In genomic region chr2:70214958-70215357, GRCh38 we compare ENCODE assay signal across 20 cellular contexts. TPM values are rescaled to one million over a fixed set of nuclear protein-coding genes. Genes with fewer than 3 reads are reported as not detected.
A peak's percentile ranks its signal among the peaks of the same experiment; 100 is the strongest.
DNase-seq lines count a peak whose midpoint lies in the region; ATAC-seq and TF ChIP-seq lines count a peak whose summit lies in the region.
"Had no signal": no experiment of that assay in that cellular context is flagged by ENCODE, and none has a peak within 500 bp of the region (broad histone marks: within the 10 kb centered on the region; RNA-seq: fewer than 3 reads in every experiment).

No MANE protein-coding gene starts in this region.

- H3K27ac Mint-ChIP-seq in activated naive CD4-positive, alpha-beta T cell treated with anti-CD3 and anti-CD28 coated beads, Interleukin-2, amount 50 U/mL, for 24 hours, result peak overlapping the region; percentile 57
- H3K27ac Mint-ChIP-seq in activated naive CD4-positive, alpha-beta T cell treated with anti-CD3 and anti-CD28 coated beads, Interleukin-2, amount 10 ng/mL, durations not matched to agents 7 days and 5 days, result no peak overlapping the region
- H3K27ac Mint-ChIP-seq in T-helper 17 cell, result peak overlapping the region; percentile 27
- H3K27ac Mint-ChIP-seq: activated CD4-positive, alpha-beta memory T cell treated with anti-CD3 and anti-CD28 coated beads, Interleukin-2, amount 10 ng/mL, durations not matched to agents 7 days and 5 days; CD8-positive, alpha-beta T cell had no signal

- peaks cover 30% of the 10 kb centered on the region for H3K4me1 Mint-ChIP-seq in activated naive CD4-positive, alpha-beta T cell treated with anti-CD3 and anti-CD28 coated beads, Interleukin-2, amount 50 U/mL, for 24 hours
- H3K4me1 Mint-ChIP-seq in activated naive CD4-positive, alpha-beta T cell treated with anti-CD3 and anti-CD28 coated beads, Interleukin-2, amount 10 ng/mL, durations not matched to agents 7 days and 5 days, result peaks cover 12% of the 10 kb centered on the region
- peaks cover 7% of the 10 kb centered on the region for H3K4me1 Mint-ChIP-seq in T-helper 17 cell
- H3K4me1 Mint-ChIP-seq: central memory CD8-positive, alpha-beta T cell had no signal

- TF ChIP-seq CTCF in GM10266 (IDR thresholded peaks at IDR 0.05; ENCODE audit: control insufficient read depth, insufficient read depth, low read depth, missing control alignments) (no peak), gastroesophageal sphincter (IDR thresholded peaks at IDR 0.05) (no peak)

- CTCF ChIA-PET in activated naive CD4-positive, alpha-beta T cell treated with anti-CD3 and anti-CD28 coated beads, Interleukin-2, amount 10 ng/mL, durations not matched to agents 7 days and 5 days (lab: Charles Lee), result interaction anchor here (1.2 kb wide), 1 partner anchor 87 kb away, joined by 3 read pairs; the partner anchor contains the start of gene FAM136A

- H3K9me3 ChIP-seq in T-helper 17 cell (ENCODE audit: control insufficient read depth, low read length, poor library complexity, severe bottlenecking) (no peaks in the 10 kb centered on the region), gastroesophageal sphincter (no peaks in the 10 kb centered on the region)
- H3K9me3 ChIP-seq: left ventricle myocardium inferior, MG63 had no signal

- TF ChIP-seq POLR2A in gastroesophageal sphincter (IDR thresholded peaks at IDR 0.05), result no peak

- TF ChIP-seq EP300 in gastroesophageal sphincter (IDR thresholded peaks at IDR 0.05), result no peak

- WGBS in gastroesophageal sphincter (ENCODE audit: low coverage in 1 of 2), 2 donors, result 93 to 96% methylated on average over 2 of the region's 2 CpGs

- H3K36me3 ChIP-seq in gastroesophageal sphincter, result peaks cover 7 to 96% of the 10 kb centered on the region in 2 donors

- H3K4me3 Mint-ChIP-seq in activated naive CD4-positive, alpha-beta T cell treated with anti-CD3 and anti-CD28 coated beads, Interleukin-2, amount 50 U/mL, for 24 hours, result no peak overlapping the region
- no peak overlapping the region for H3K4me3 Mint-ChIP-seq in activated naive CD4-positive, alpha-beta T cell treated with anti-CD3 and anti-CD28 coated beads, Interleukin-2, amount 10 ng/mL, durations not matched to agents 7 days and 5 days
- H3K4me3 Mint-ChIP-seq in T-helper 17 cell, result no peak overlapping the region
- H3K4me3 Mint-ChIP-seq: activated CD4-positive, alpha-beta memory T cell treated with anti-CD3 and anti-CD28 coated beads, Interleukin-2, amount 10 ng/mL, durations not matched to agents 7 days and 5 days; CD8-positive, alpha-beta T cell; central memory CD8-positive, alpha-beta T cell had no signal

- H3K36me3 Mint-ChIP-seq in activated naive CD4-positive, alpha-beta T cell treated with anti-CD3 and anti-CD28 coated beads, Interleukin-2, amount 50 U/mL, for 24 hours, result peaks cover 21% of the 10 kb centered on the region
- H3K36me3 Mint-ChIP-seq in activated naive CD4-positive, alpha-beta T cell treated with anti-CD3 and anti-CD28 coated beads, Interleukin-2, amount 10 ng/mL, durations not matched to agents 7 days and 5 days, result peaks cover 55% of the 10 kb centered on the region
- peaks cover 9% of the 10 kb centered on the region for H3K36me3 Mint-ChIP-seq in T-helper 17 cell (ENCODE audit: low read depth)

- H3K27me3 ChIP-seq in gastroesophageal sphincter, result no peaks in the 10 kb centered on the region
- H3K27me3 ChIP-seq: MG63 had no signal

- H3K4me1 ChIP-seq in gastroesophageal sphincter, result peaks cover 0 to 4% (median 0%) of the 10 kb centered on the region in 3 donors
- H3K4me1 ChIP-seq: parathyroid adenoma had no signal

- no peaks in the 10 kb centered on the region for H3K27me3 Mint-ChIP-seq in activated naive CD4-positive, alpha-beta T cell treated with anti-CD3 and anti-CD28 coated beads, Interleukin-2, amount 50 U/mL, for 24 hours
- no peaks in the 10 kb centered on the region for H3K27me3 Mint-ChIP-seq in activated naive CD4-positive, alpha-beta T cell treated with anti-CD3 and anti-CD28 coated beads, Interleukin-2, amount 10 ng/mL, durations not matched to agents 7 days and 5 days
- H3K27me3 Mint-ChIP-seq in T-helper 17 cell, result no peaks in the 10 kb centered on the region
- H3K27me3 Mint-ChIP-seq: activated CD4-positive, alpha-beta memory T cell treated with anti-CD3 and anti-CD28 coated beads, Interleukin-2, amount 10 ng/mL, durations not matched to agents 7 days and 5 days; central memory CD8-positive, alpha-beta T cell had no signal

- ATAC-seq in T-helper 17 cell (no peak), gastroesophageal sphincter (no peak)
- ATAC-seq: CD8-positive, alpha-beta T cell; HCT116 had no signal

- H3K9me3 Mint-ChIP-seq in activated naive CD4-positive, alpha-beta T cell treated with anti-CD3 and anti-CD28 coated beads, Interleukin-2, amount 50 U/mL, for 24 hours, result no peaks in the 10 kb centered on the region
- no peaks in the 10 kb centered on the region for H3K9me3 Mint-ChIP-seq in activated naive CD4-positive, alpha-beta T cell treated with anti-CD3 and anti-CD28 coated beads, Interleukin-2, amount 10 ng/mL, durations not matched to agents 7 days and 5 days
- H3K9me3 Mint-ChIP-seq: activated CD4-positive, alpha-beta memory T cell treated with anti-CD3 and anti-CD28 coated beads, Interleukin-2, amount 10 ng/mL, durations not matched to agents 7 days and 5 days; CD8-positive, alpha-beta T cell; central memory CD8-positive, alpha-beta T cell had no signal

- DNase-seq in activated naive CD4-positive, alpha-beta T cell treated with anti-CD3 and anti-CD28 coated beads, Interleukin-2, amount 10 ng/mL, durations not matched to agents 7 days and 5 days, result no peak
- DNase-seq in T-helper 17 cell, result no peak
- DNase-seq in fibroblast of peridontal ligament (ENCODE audit: extremely low read depth), result peak; percentile 81
- no peak for DNase-seq in T1000 (lab: John Stamatoyannopoulos, UW)
- DNase-seq in T-helper 1 cell, result no peak
- no peak for DNase-seq in GM10266 (ENCODE audit: extremely low spot score)
- DNase-seq: activated CD4-positive, alpha-beta memory T cell treated with anti-CD3 and anti-CD28 coated beads, Interleukin-2, amount 10 ng/mL, durations not matched to agents 7 days and 5 days; activated T-cell treated with anti-CD3 and anti-CD28 coated beads, Interleukin-2, amount 50 U/mL, for 48 hours; CD8-positive, alpha-beta T cell; effector memory CD4-positive, alpha-beta T cell; left ventricle myocardium inferior; MG63; NCI-H187 treated with DMSO at 0.1 percent for 48 hours had no signal

- H3K27ac ChIP-seq in gastroesophageal sphincter, result no peak overlapping the region
- H3K27ac ChIP-seq: 22Rv1, left ventricle myocardium inferior, parathyroid adenoma, VCaP had no signal

- H3K4me3 ChIP-seq in gastroesophageal sphincter, result no peak overlapping the region
- H3K4me3 ChIP-seq: left ventricle myocardium inferior, MG63 had no signal

RNA-seq across cellular contexts. Expression of gene C2orf42, which starts 24.1 kb away (rescaled TPM):
- total RNA-seq in T-helper 17 cell (10 to 100 TPM; 13.7 to 18.1 TPM), gastroesophageal sphincter (10 to 100 TPM; 17.5 to 32.1 (median 23.2) TPM)

RNA-seq across cellular contexts. Expression of gene TIA1, which starts 33.5 kb away (rescaled TPM):
- total RNA-seq in T-helper 17 cell (10 to 100 TPM; 68.1 to 78.2 TPM), gastroesophageal sphincter (100 to 1,000 TPM in 1 of 4 donors, 10 to 100 TPM in 3; 45.1 to 134 (median 78.0) TPM)

RNA-seq across cellular contexts. Expression of gene PCYOX1, which starts 43.0 kb away (rescaled TPM):
- total RNA-seq in T-helper 17 cell, result 1 to 10 TPM; 8.0 to 9.3 TPM
- 100 to 1,000 TPM in 1 of 4 donors, 10 to 100 TPM in 3; 58.6 to 101 (median 75.3) TPM for total RNA-seq in gastroesophageal sphincter

Comparison
In these comparisons a context has a peak if more than half of its experiments do, and no peak if none do; other contexts are left out.
1. RNA of gene PCYOX1, which starts 43.0 kb away (total RNA-seq): 58.6 to 101 TPM in gastroesophageal sphincter; 8.0 to 9.3 TPM in T-helper 17 cell; every median in the first group is over 4 times any median in the second.